16 cellular contexts compared by ENCODE assay signal in the genomic region with DNA sequence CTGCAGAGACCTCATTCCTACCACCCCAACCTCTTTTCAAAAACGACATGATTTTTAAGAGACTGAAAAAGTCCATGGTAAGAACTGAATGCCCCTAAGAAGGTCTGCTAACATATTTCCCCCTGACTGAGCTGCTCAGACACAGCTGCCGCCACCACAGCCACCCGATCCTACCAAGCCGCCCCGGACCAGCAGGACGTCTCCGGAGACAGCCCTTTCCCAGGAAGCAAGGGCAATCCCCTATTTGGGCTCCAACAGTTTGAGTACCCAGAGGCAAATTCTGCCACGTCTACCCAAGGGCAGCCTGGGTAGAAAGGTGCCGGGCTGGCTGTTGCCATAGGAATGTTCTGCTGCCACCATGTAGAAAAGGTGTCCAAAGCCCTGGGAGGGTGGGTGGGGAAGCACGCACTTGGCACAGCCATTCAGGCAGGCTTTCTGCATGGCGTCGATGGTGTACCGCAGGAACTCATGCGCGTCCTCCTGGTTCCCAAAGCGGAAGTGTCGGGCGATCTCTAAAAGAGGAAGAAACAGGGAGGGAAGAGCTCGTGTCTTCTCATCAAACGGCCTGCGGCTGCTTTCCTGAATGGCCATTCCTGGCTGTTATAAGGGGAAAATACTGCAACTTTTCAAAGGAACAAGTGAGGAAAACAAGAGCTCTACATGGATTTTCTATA. TPM values are rescaled to one million over a fixed set of nuclear protein-coding genes. Genes with fewer than 3 reads are reported as not detected.
DNase-seq lines count a peak whose midpoint lies in the region; ATAC-seq and TF ChIP-seq lines count a peak whose summit lies in the region.
"Had no signal": no experiment of that assay in that cellular context is flagged by ENCODE, and none has a peak within 500 bp of the region (broad histone marks: within the 10 kb centered on the region; RNA-seq: fewer than 3 reads in every experiment).

No MANE protein-coding gene starts in this region.

- H3K4me3 Mint-ChIP-seq in chondrocyte (ENCODE audit: unreplicated experiment) = no peak overlapping the region

- H3K36me3 Mint-ChIP-seq in chondrocyte (ENCODE audit: low read depth) = peaks cover 40% of the 10 kb centered on the region

- no peaks in the 10 kb centered on the region for H3K27me3 Mint-ChIP-seq in chondrocyte (ENCODE audit: low read depth)

- CTCF ChIA-PET in AG04450 (lab: Charles Lee) = no interaction called here

- peak overlapping the region; percentile 91 for H3K27ac Mint-ChIP-seq in chondrocyte (ENCODE audit: unreplicated experiment)

- H3K4me3 ChIP-seq in AG04450 (ENCODE audit: low read depth, low read length) (no peak overlapping the region), HL-60 (replicated peaks; ENCODE audit: insufficient read depth, low read length) (no peak overlapping the region)
- H3K4me3 ChIP-seq: heart right ventricle, MG63, skin epidermis had no signal

- no peak for TF ChIP-seq CTCF in AG04450 (IDR thresholded peaks at IDR 0.05; ENCODE audit: low read depth, low read length)
- no peak for TF ChIP-seq CTCF in HL-60 (IDR thresholded peaks at IDR 0.05; ENCODE audit: insufficient read depth, low read length)
- no peak for TF ChIP-seq CTCF in chondrocyte (IDR thresholded peaks at IDR 0.05)
- TF ChIP-seq CTCF in foreskin keratinocyte (conservative IDR thresholded peaks at IDR 0.05) = no peak

- DNase-seq in AG04450 (ENCODE audit: low read depth, low spot score) = no peak
- peak in 1 of 2 experiments; percentile 92 for DNase-seq in HL-60 (ENCODE audit: low read depth in 1 of 2, low spot score in 1 of 2)
- no peak for DNase-seq in chondrocyte (ENCODE audit: low spot score)
- peak; percentile 37 for DNase-seq in mucosa of gallbladder (ENCODE audit: low spot score)
- no peak for DNase-seq in cerebellar nuclear complex (lab: John Stamatoyannopoulos, UW)
- no peak for DNase-seq in NCI-H1105 treated with DMSO at 0.1 percent for 48 hours (lab: John Stamatoyannopoulos, UW)
- DNase-seq in foreskin keratinocyte = no peak
- DNase-seq: activated CD4-positive, CD25-positive, alpha-beta regulatory T cell; DMS53; left cardiac atrium; MG63; NCI-H345; OCI-M1 had no signal

- ATAC-seq in GM21529 (IDR thresholded peaks at IDR 0.05; ENCODE audit: unreplicated experiment) = no peak
- ATAC-seq in foreskin keratinocyte = no peak

- no peaks in the 10 kb centered on the region for H3K4me1 ChIP-seq in foreskin keratinocyte

- H3K9me3 ChIP-seq in AG04450 (ENCODE audit: control insufficient read depth, insufficient read depth, low read length) = no peaks in the 10 kb centered on the region
- H3K9me3 ChIP-seq: heart right ventricle, MG63 had no signal

- H3K4me1 Mint-ChIP-seq in chondrocyte (ENCODE audit: low read depth) = peaks cover 30% of the 10 kb centered on the region

- POLR2A ChIA-PET in AG04450 (lab: Yijun Ruan, JAX) = interaction anchor here (0.7 kb wide), 1 partner anchor 105 kb away, joined by 3 read pairs; no protein-coding TSS in a partner anchor

- H3K27ac ChIP-seq in AG04450 (ENCODE audit: low read depth, low read length) (peak overlapping the region; percentile 11), HL-60 (replicated peaks) (peak overlapping the region; percentile 52), foreskin keratinocyte (no peak overlapping the region)

- H3K27me3 ChIP-seq in AG04450 (ENCODE audit: control insufficient read depth, insufficient read depth, low read length) = no peaks in the 10 kb centered on the region
- no peaks in the 10 kb centered on the region for H3K27me3 ChIP-seq in HL-60 (ENCODE audit: insufficient read depth, poor library complexity, severe bottlenecking)
- no peaks in the 10 kb centered on the region for H3K27me3 ChIP-seq in foreskin keratinocyte
- H3K27me3 ChIP-seq: heart right ventricle, MG63 had no signal

- no peaks in the 10 kb centered on the region for H3K9me3 Mint-ChIP-seq in chondrocyte (ENCODE audit: low read depth)

RNA-seq across cellular contexts. Expression of a gene that starts 13.6 kb away (rescaled TPM):
- polyA plus RNA-seq in AG04450 (2011; rRNA removed) (18.3 and 19.2 TPM in 2 replicates), foreskin keratinocyte (16.2 and 18.9 TPM in 2 replicates)
- 31.4 and 39.2 TPM in 2 replicates for polyA minus RNA-seq in AG04450 (2011; rRNA and poly(A)+ RNA removed)
- total RNA-seq in chondrocyte (45.1 to 51.2 TPM (median 49.6 TPM) in 3 replicates), mucosa of gallbladder (41.8 TPM), foreskin keratinocyte (30.6 and 31.4 TPM in 2 replicates)

RNA-seq across cellular contexts. Expression of a gene that starts 44.9 kb away (rescaled TPM):
- polyA plus RNA-seq in AG04450 (2011; rRNA removed) = 12.5 and 13.7 TPM in 2 replicates
- 10.3 and 11.2 TPM in 2 replicates for polyA minus RNA-seq in AG04450 (2011; rRNA and poly(A)+ RNA removed)
- total RNA-seq in chondrocyte = 79.2 to 155 TPM (median 80.8 TPM) in 3 replicates
- total RNA-seq in mucosa of gallbladder = 51.1 TPM
- 23.4 and 27.4 TPM in 2 replicates for total RNA-seq in foreskin keratinocyte
- polyA plus RNA-seq in foreskin keratinocyte = 15.1 and 18.8 TPM in 2 replicates
